19 cellular contexts compared by ENCODE assay signal in the genomic region with DNA sequence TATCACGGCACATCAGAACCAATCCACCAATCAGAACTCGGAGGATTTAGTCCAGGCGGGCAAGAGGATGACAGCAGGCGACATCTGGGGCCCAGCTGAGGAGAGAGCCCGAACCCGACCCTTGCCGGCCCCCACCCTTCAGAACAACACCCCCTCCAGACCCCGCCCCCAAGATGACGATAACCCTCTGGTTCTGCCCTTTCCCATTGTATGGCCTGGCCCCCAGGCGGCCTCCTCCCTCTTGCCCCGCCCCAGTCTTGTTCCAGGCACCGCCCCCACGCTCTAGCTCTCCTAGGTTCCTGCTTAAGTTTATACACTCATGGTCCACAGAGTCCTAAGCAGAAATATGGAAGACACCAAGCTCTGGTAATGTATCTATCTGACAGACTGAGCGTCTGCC. TPM values are rescaled to one million over a fixed set of nuclear protein-coding genes. Genes with fewer than 3 reads are reported as not detected.
DNase-seq lines count a peak whose midpoint lies in the region; FAIRE-seq and TF ChIP-seq lines count a peak whose summit lies in the region.
"Had no signal": no experiment of that assay in that cellular context is flagged by ENCODE, and none has a peak within 500 bp of the region (broad histone marks: within the 10 kb centered on the region; RNA-seq: fewer than 3 reads in every experiment).

No MANE protein-coding gene starts in this region.

- H3K9ac ChIP-seq in endothelial cell of umbilical vein (replicated peaks; ENCODE audit: extremely low read depth, insufficient read depth, low read length) = no peak overlapping the region

- BruUV-seq in endothelial cell of umbilical vein (replicated peaks; lab: Mats Ljungman, UMichigan) = no TSS peak

- H4K20me1 ChIP-seq in endothelial cell of umbilical vein (replicated peaks; ENCODE audit: control insufficient read depth, extremely low read depth, insufficient read depth, low read length) = no peaks in the 10 kb centered on the region

- peaks cover 14% of the 10 kb centered on the region for H3K4me1 Mint-ChIP-seq in nephron

- dilution Hi-C loops in endothelial cell of umbilical vein (cut with MboI; ENCODE audit: extremely low pct_ligation_motif_present, low sequenced_read_pairs) = no loop called here

- peaks cover 4% of the 10 kb centered on the region for H3K36me3 Mint-ChIP-seq in nephron (ENCODE audit: low read depth)

- no peaks in the 10 kb centered on the region for H3K9me3 ChIP-seq in endothelial cell of umbilical vein (replicated peaks; ENCODE audit: control insufficient read depth, insufficient read depth, low read length)
- H3K9me3 ChIP-seq: right atrium auricular region had no signal

- peak overlapping the region in 2 of 3 experiments; percentile 67 to 68 for H3K4me3 Mint-ChIP-seq in nephron

- no peak overlapping the region for H3K4me2 ChIP-seq in endothelial cell of umbilical vein (ENCODE audit: insufficient read depth, low read length)

- no peaks in the 10 kb centered on the region for H3K36me3 ChIP-seq in endothelial cell of umbilical vein (ENCODE audit: control insufficient read depth in 2 of 2, extremely low read depth in 1 of 2, insufficient read depth in 2 of 2, low read length in 2 of 2)
- H3K36me3 ChIP-seq: cardiac muscle cell, right atrium auricular region, suprapubic skin had no signal

- POLR2A ChIA-PET in endothelial cell of umbilical vein (lab: Charles Lee) = no interaction called here

- no peak overlapping the region for H3K4me3 ChIP-seq in endothelial cell of umbilical vein (replicated peaks in 1 of 3; ENCODE audit: insufficient read depth in 1 of 3, low read depth in 1 of 3, low read length in 3 of 3)
- H3K4me3 ChIP-seq: cardiac muscle cell, dorsolateral prefrontal cortex, right atrium auricular region, suprapubic skin had no signal

- H3K27me3 ChIP-seq in endothelial cell of umbilical vein (ENCODE audit: control insufficient read depth in 2 of 2, insufficient read depth in 2 of 2, low read length in 2 of 2) = no peaks in the 10 kb centered on the region
- H3K27me3 ChIP-seq: cardiac muscle cell, dorsolateral prefrontal cortex, right atrium auricular region, suprapubic skin had no signal

- no peak for TF ChIP-seq POLR2A in endothelial cell of umbilical vein (IDR thresholded peaks at IDR 0.05; ENCODE audit: low read depth, low read length)

- FAIRE-seq in endothelial cell of umbilical vein (lab: Jason Lieb, UNC) = no peak
- FAIRE-seq: GM12891, GM19239, TTC549 had no signal

- no peak overlapping the region for H3K27ac ChIP-seq in endothelial cell of umbilical vein (ENCODE audit: insufficient read depth, low read depth, low read length)
- H3K27ac ChIP-seq: cardiac muscle cell, dorsolateral prefrontal cortex, right atrium auricular region, suprapubic skin had no signal

- intact Hi-C loops in endothelial cell of umbilical vein (cut with micrococcal nuclease) = no loop called here

- H3K4me1 ChIP-seq in endothelial cell of umbilical vein (ENCODE audit: control insufficient read depth, extremely low read depth, insufficient read depth, low read length) = peaks cover 10% of the 10 kb centered on the region

- peak; percentile 7 for DNase-seq in EH (ENCODE audit: low read depth)
- DNase-seq in LHCN-M2 (ENCODE audit: low read depth) = peak; percentile 6
- peak; percentile 6 for DNase-seq in endothelial cell of umbilical vein (ENCODE audit: low read depth, low spot score)
- DNase-seq in RPMI8226 = no peak
- no peak for DNase-seq in NCI-H1092 treated with DMSO at 0.1 percent for 48 hours (lab: John Stamatoyannopoulos, UW)
- DNase-seq in COLO668 (lab: John Stamatoyannopoulos, UW; ENCODE audit: unreplicated experiment) = no peak
- DNase-seq: activated effector memory CD4-positive, alpha-beta T cell treated with anti-CD3 and anti-CD28 coated beads, Interleukin-2, amount 50 U/mL, for 16 hours; Caco-2; dorsolateral prefrontal cortex; GDM1; NCI-H1436; NCI-H2227 treated with DMSO at 0.1 percent for 48 hours had no signal

- CTCF ChIA-PET in endothelial cell of umbilical vein (lab: Charles Lee) = no interaction called here

- no peak overlapping the region for H2AFZ ChIP-seq in endothelial cell of umbilical vein (ENCODE audit: low read depth, low read length)

- no peaks in the 10 kb centered on the region for H3K79me2 ChIP-seq in endothelial cell of umbilical vein (ENCODE audit: control insufficient read depth, insufficient read depth, low read length)

- H3K9me1 ChIP-seq in endothelial cell of umbilical vein (replicated peaks; ENCODE audit: control insufficient read depth, extremely low read depth, insufficient read depth, low read length) = no peaks in the 10 kb centered on the region

- peak overlapping the region in 1 of 3 experiments; percentile 30 for H3K27ac Mint-ChIP-seq in nephron

- no peaks in the 10 kb centered on the region for H3K9me3 Mint-ChIP-seq in nephron

- H3K27me3 Mint-ChIP-seq in nephron (ENCODE audit: low read depth) = peaks cover 8% of the 10 kb centered on the region

- TF ChIP-seq CTCF in endothelial cell of umbilical vein (IDR thresholded peaks at IDR 0.05; ENCODE audit: extremely low read depth in 1 of 2, insufficient read depth in 1 of 2, low read depth in 1 of 2, low read length in 2 of 2) (no peak), nephron (IDR thresholded peaks at IDR 0.05; ENCODE audit: unreplicated experiment in 3 of 3) (no peak)

TF ChIP-seq in endothelial cell of umbilical vein, 7 proteins besides CTCF, POLR2A, EP300 and RAD21:
- no peak for TF ChIP-seq FOS (IDR thresholded peaks at IDR 0.05; ENCODE audit: borderline replicate concordance, insufficient read depth, low read length)
- no peak for TF ChIP-seq MYC (IDR thresholded peaks at IDR 0.05; ENCODE audit: low read depth, low read length)
- no peak for TF ChIP-seq EZH2 (IDR thresholded peaks at IDR 0.05; ENCODE audit: borderline replicate concordance, low read depth, low read length, severe bottlenecking)
- TF ChIP-seq, protein P1, sequence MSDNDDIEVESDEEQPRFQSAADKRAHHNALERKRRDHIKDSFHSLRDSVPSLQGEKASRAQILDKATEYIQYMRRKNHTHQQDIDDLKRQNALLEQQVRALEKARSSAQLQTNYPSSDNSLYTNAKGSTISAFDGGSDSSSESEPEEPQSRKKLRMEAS (IDR thresholded peaks at IDR 0.05; ENCODE audit: insufficient read depth, insufficient read length) = no peak
- no peak for TF ChIP-seq GATA2 (IDR thresholded peaks at IDR 0.05; ENCODE audit: insufficient read depth, insufficient read length, low read depth, low read length)
- no peak for TF ChIP-seq JUN (IDR thresholded peaks at IDR 0.05; ENCODE audit: borderline replicate concordance, insufficient read depth, insufficient read length, low read depth)
- TF ChIP-seq POLR2AphosphoS5 (IDR thresholded peaks at IDR 0.05; ENCODE audit: insufficient read depth, low read depth, low read length) = no peak

RNA-seq across cellular contexts. Expression of a gene that starts 2.8 kb away (rescaled TPM):
- 46.2 and 59.2 TPM in 2 replicates for total RNA-seq in LHCN-M2 (2014; rRNA removed)
- polyA plus RNA-seq in LHCN-M2 (2012) = 11.2 TPM
- 39.3 and 41.4 TPM in 2 replicates for total RNA-seq in endothelial cell of umbilical vein
- polyA plus RNA-seq in endothelial cell of umbilical vein = 29.6 and 32.3 TPM in 2 replicates
- polyA plus RNA-seq in endothelial cell of umbilical vein (2011; cell fraction: cytosol; rRNA removed) = 9.2 and 15.6 TPM in 2 replicates
- 182 and 211 TPM in 2 replicates for polyA plus RNA-seq in endothelial cell of umbilical vein (2011; cell fraction: nucleus; rRNA removed)
- polyA plus RNA-seq in endothelial cell of umbilical vein (2012) = 25.5 and 30.1 TPM in 2 replicates
- 47.6 and 49.9 TPM in 2 replicates for polyA minus RNA-seq in endothelial cell of umbilical vein
- 12.1 TPM for polyA minus RNA-seq in endothelial cell of umbilical vein (2011; cell fraction: cytosol; rRNA and poly(A)+ RNA removed)
- polyA minus RNA-seq in endothelial cell of umbilical vein (2011; cell fraction: nucleus; rRNA and poly(A)+ RNA removed) = 43.5 and 71.7 TPM in 2 replicates

Comparison
In these comparisons a context has a peak if more than half of its experiments do, and no peak if none do; other contexts are left out.
1. DNase-seq: peak in EH (single experiment), LHCN-M2 (single experiment) and endothelial cell of umbilical vein (single experiment); none in RPMI8226 (single experiment), NCI-H1092 treated with DMSO at 0.1 percent for 48 hours (single experiment) and COLO668 (single experiment).